In the genomic region with DNA sequence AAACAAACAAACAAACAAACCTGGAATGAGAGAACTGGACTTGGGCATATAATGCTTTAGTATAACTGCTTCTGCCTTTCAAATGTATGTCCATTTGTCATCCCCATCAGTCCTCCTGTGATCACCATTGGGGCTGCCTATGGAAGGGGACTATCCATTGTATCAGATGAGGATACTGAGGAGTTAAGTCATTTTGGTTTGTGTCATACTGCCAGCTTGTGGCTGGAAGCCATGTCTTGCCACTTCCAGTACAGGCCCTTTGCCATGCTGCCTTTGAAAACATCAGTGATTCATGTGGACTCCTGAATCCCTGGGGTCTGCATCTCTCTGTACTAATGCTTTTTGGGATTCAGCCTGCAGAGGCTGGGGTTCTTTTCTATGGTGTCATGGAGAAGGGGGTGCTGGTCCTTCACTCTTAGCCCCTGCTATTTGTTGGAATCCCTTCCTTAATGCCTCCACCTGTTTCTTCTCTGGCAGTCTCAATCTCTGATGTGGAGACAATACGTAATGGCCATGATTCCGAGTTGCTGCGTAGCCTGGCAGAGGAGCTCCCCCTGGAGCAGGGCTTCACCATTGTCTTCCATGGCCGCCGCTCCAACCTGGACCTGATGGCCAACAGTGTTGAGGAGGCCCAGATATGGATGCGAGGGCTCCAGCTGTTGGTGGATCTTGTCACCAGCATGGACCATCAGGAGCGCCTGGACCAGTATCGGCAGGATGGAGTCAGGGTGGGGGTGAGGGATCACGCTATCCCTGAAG, we compare ENCODE assay signal across 1 cellular context.
TF ChIP-seq lines count a peak whose summit lies in the region.

No MANE protein-coding gene starts in this region.

TF ChIP-seq in HepG2, 621 proteins besides CTCF, POLR2A, EP300 and RAD21:
- TF ChIP-seq ZNF253 (CRISPR knock-in tag; IDR thresholded peaks at IDR 0.05; ENCODE audit: borderline replicate concordance) (no peak), MYC (CRISPR knock-in tag; IDR thresholded peaks at IDR 0.05; ENCODE audit: borderline replicate concordance) (0 out of 2 replicates have a peak, but pooled peaks have one; percentile 21), STAG1 (CRISPR knock-in tag; IDR thresholded peaks at IDR 0.05) (peak; percentile 49; the same call in 1 of the 2 replicates)
